10 cellular contexts compared by ENCODE assay signal in the genomic region with DNA sequence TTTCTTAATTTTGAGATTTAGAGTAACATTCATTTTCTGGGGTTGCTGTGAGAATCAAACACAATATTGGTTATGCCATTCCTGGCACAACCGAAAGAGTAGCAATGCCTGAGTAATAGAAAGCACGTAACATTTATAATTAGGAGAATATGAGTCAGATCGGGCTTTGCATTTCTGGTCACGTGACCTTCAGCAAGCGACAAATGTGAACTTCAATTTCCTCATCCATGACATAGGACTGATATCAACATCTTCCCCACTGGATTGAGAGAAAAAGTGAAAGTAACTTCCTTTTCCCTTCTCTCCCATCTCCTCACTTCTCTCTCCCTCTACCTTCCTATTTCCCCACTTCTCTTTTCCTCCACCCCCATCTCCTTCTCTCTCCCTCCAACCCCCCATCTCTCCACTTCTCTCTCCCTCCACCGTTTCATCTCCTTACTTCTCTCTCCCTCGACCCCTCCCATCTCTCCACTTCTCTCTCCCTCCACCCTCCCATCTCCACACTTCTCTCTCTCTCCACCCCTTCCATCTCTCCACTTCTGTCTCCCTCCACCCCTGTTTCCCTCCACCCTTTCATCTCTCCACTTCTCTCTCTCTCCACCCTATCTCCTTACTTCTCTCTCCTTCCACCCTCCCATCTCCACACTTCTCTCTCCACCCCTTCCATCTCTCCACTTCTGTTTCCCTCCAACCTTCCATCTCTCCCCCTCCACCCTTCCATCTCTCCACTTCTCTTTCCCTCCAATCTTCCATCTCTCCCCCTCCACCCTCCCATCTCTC. TPM values are rescaled to one million over a fixed set of nuclear protein-coding genes. Genes with fewer than 3 reads are reported as not detected.
A peak's percentile ranks its signal among the peaks of the same experiment; 100 is the strongest.
DNase-seq lines count a peak whose midpoint lies in the region; ATAC-seq, FAIRE-seq and TF ChIP-seq lines count a peak whose summit lies in the region.
"Had no signal": no experiment of that assay in that cellular context is flagged by ENCODE, and none has a peak within 500 bp of the region (broad histone marks: within the 10 kb centered on the region; RNA-seq: fewer than 3 reads in every experiment).

No MANE protein-coding gene starts in this region.

- no peak for TF ChIP-seq CTCF in astrocyte of the spinal cord (IDR thresholded peaks at IDR 0.05; ENCODE audit: low read depth, low read length)

- no peak for DNase-seq in activated CD4-positive, CD25-positive, alpha-beta regulatory T cell treated with anti-CD3 and anti-CD28 coated beads, Interleukin-2, amount 50 U/mL, for 72 hours
- DNase-seq in astrocyte of the spinal cord (ENCODE audit: low read depth, low spot score) (peak; percentile 20), HTR-8/SVneo (ENCODE audit: insufficient read length, low spot score) (no peak), T1000 (lab: John Stamatoyannopoulos, UW) (no peak)
- DNase-seq: stomach had no signal

- H3K27me3 ChIP-seq in skeletal muscle satellite cell (ENCODE audit: control insufficient read depth, insufficient read depth, low read length) = peaks cover 61% of the 10 kb centered on the region
- H3K27me3 ChIP-seq: stomach had no signal

- peak; percentile 88 to 94 for ATAC-seq in activated CD4-positive, CD25-positive, alpha-beta regulatory T cell treated with anti-CD3 and anti-CD28 coated beads, Interleukin-2, amount 50 U/mL, for 24 hours
- no peak for ATAC-seq in HG03354 (IDR thresholded peaks at IDR 0.05; ENCODE audit: poor library complexity, severe bottlenecking, unreplicated experiment)

- H3K9me3 ChIP-seq in skeletal muscle satellite cell (replicated peaks; ENCODE audit: low read length) = no peaks in the 10 kb centered on the region
- H3K9me3 ChIP-seq: stomach had no signal

- no peak overlapping the region for H3K4me3 ChIP-seq in astrocyte of the spinal cord (ENCODE audit: low read depth, low read length)
- H3K4me3 ChIP-seq in skeletal muscle satellite cell (ENCODE audit: low read length) = peak overlapping the region; percentile 56
- H3K4me3 ChIP-seq: smooth muscle cell, stomach had no signal

- peak overlapping the region; percentile 65 for H3K4me2 ChIP-seq in skeletal muscle satellite cell (ENCODE audit: low read length)
- H3K4me2 ChIP-seq: smooth muscle cell had no signal

- no peak overlapping the region for H3K9ac ChIP-seq in skeletal muscle satellite cell (ENCODE audit: low read depth, low read length)

- TF ChIP-seq EP300 in Ishikawa (IDR thresholded peaks at IDR 0.05; ENCODE audit: borderline replicate concordance) = no peak

- H3K4me1 ChIP-seq in skeletal muscle satellite cell (ENCODE audit: control insufficient read depth, insufficient read depth, low read length) = no peaks in the 10 kb centered on the region
- H3K4me1 ChIP-seq: stomach had no signal

- no peak for FAIRE-seq in HTR-8/SVneo (lab: Jason Lieb, UNC)

- no peaks in the 10 kb centered on the region for H3K36me3 ChIP-seq in skeletal muscle satellite cell (ENCODE audit: insufficient read depth, low read length)
- H3K36me3 ChIP-seq: stomach had no signal

- no peak for TF ChIP-seq RAD21 in Ishikawa (IDR thresholded peaks at IDR 0.05; ENCODE audit: low read depth)

- in situ Hi-C loops in astrocyte of the spinal cord (cut with HindIII; ENCODE audit: low sequenced_read_pairs) = no loop called here

TF ChIP-seq in Ishikawa, 13 proteins besides CTCF, POLR2A, EP300 and RAD21:
- TF ChIP-seq CEBPB (IDR thresholded peaks at IDR 0.05) (no peak), EGR1 (IDR thresholded peaks at IDR 0.05) (no peak)
- TF ChIP-seq, protein P1, sequence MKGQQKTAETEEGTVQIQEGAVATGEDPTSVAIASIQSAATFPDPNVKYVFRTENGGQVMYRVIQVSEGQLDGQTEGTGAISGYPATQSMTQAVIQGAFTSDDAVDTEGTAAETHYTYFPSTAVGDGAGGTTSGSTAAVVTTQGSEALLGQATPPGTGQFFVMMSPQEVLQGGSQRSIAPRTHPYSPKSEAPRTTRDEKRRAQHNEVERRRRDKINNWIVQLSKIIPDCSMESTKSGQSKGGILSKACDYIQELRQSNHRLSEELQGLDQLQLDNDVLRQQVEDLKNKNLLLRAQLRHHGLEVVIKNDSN (IDR thresholded peaks at IDR 0.05) = peak; percentile 49

RNA-seq across cellular contexts. Expression of a gene that starts 33.5 kb away (rescaled TPM):
- total RNA-seq in skeletal muscle satellite cell (2012; rRNA removed) = 51.7 and 52.2 TPM in 2 replicates
- total RNA-seq: smooth muscle cell had no signal

RNA-seq across cellular contexts. Expression of a gene that starts 47.5 kb away (rescaled TPM):
- total RNA-seq in skeletal muscle satellite cell (2012; rRNA removed) = 0.51 and 2.0 TPM in 2 replicates
